ENCODE assay signal across 10 cellular contexts in genomic region chr11:64915366-64915887, GRCh38. TPM values are rescaled to one million over a fixed set of nuclear protein-coding genes. Genes with fewer than 3 reads are reported as not detected.
A peak's percentile ranks its signal among the peaks of the same experiment; 100 is the strongest.
DNase-seq lines count a peak whose midpoint lies in the region; ATAC-seq, FAIRE-seq and TF ChIP-seq lines count a peak whose summit lies in the region.
"Had no signal": no experiment of that assay in that cellular context is flagged by ENCODE, and none has a peak within 500 bp of the region (broad histone marks: within the 10 kb centered on the region; RNA-seq: fewer than 3 reads in every experiment).

No MANE protein-coding gene starts in this region.

- H3K4me1 ChIP-seq in ACC112 (ENCODE audit: control insufficient read depth, insufficient read depth, low read length, unreplicated experiment): no peaks in the 10 kb centered on the region
- H3K4me1 ChIP-seq in K562 (replicated peaks in 1 of 2; ENCODE audit: control insufficient read depth in 2 of 2, insufficient read depth in 2 of 2, low read length in 2 of 2): peaks cover 18 to 59% of the 10 kb centered on the region in 2 experiments; a peak in 4 of 5 replicates

- no peaks in the 10 kb centered on the region for H3K36me3 ChIP-seq in ACC112 (ENCODE audit: insufficient read depth, low read length)
- peaks cover 37% of the 10 kb centered on the region; the same call in 2 of the 3 replicates for H3K36me3 ChIP-seq in K562 (ENCODE audit: control insufficient read depth, insufficient read depth, low read length)

- TF ChIP-seq RAD21 in K562 (CRISPR knock-in tag; conservative IDR thresholded peaks at IDR 0.05 in 1 of 2, IDR thresholded peaks at IDR 0.05 in 1 of 2): no peak

- FAIRE-seq in K562 (lab: Jason Lieb, UNC): no peak
- FAIRE-seq: G401.6, H54 had no signal

- H3K4me3 ChIP-seq in ACC112 (ENCODE audit: low read depth, low read length): peak overlapping the region; percentile 85
- H3K4me3 ChIP-seq in HL-60 (replicated peaks; ENCODE audit: insufficient read depth, low read length): no peak overlapping the region
- peak overlapping the region; percentile 87 for H3K4me3 ChIP-seq in K562

- H3K9me3 ChIP-seq in K562 (replicated peaks; ENCODE audit: control insufficient read depth, insufficient read depth, low read depth, low read length): no peaks in the 10 kb centered on the region

- H3K4me3 Mint-ChIP-seq in naive B cell: peak overlapping the region; percentile 26 to 94 (median 87)

- peaks cover 5% of the 10 kb centered on the region for H3K9me1 ChIP-seq in K562 (ENCODE audit: control insufficient read depth, insufficient read depth, low read length)

- H3K27me3 Mint-ChIP-seq in naive B cell: no peaks in the 10 kb centered on the region

- DNase-seq in HL-60 (ENCODE audit: low read depth in 1 of 2, low spot score in 1 of 2) (no peak), K562 (ENCODE audit: extremely low read depth in 1 of 4, low spot score in 3 of 4) (no peak), naive B cell (no peak), cerebellum (ENCODE audit: low spot score) (no peak), epidermal melanocyte (ENCODE audit: insufficient read length, low spot score) (no peak)
- no peak for DNase-seq in stimulated activated CD4-positive, alpha-beta T cell treated with anti-CD3 and anti-CD28 coated beads, Interleukin-4, amount 100 ng/mL, for 24 hours

- H3K27ac Mint-ChIP-seq in naive B cell: peak overlapping the region in 5 of 6 donors; percentile 27 to 97 (median 72)

- no peaks in the 10 kb centered on the region for H3K9me3 Mint-ChIP-seq in naive B cell

- no TSS peak for BruUV-seq in K562 (replicated peaks; lab: Mats Ljungman, UMichigan)

- H3K27me3 ChIP-seq in ACC112 (ENCODE audit: insufficient read depth, low read length) (no peaks in the 10 kb centered on the region), HL-60 (ENCODE audit: insufficient read depth, poor library complexity, severe bottlenecking) (no peaks in the 10 kb centered on the region), K562 (ENCODE audit: control insufficient read depth in 2 of 2, insufficient read depth in 2 of 2, low read length in 2 of 2) (no peaks in the 10 kb centered on the region)

- POLR2A ChIA-PET in K562 (lab: Yijun Ruan, JAX): interaction anchor here (0.7 to 1.3 kb wide), 5 partner anchors 9 to 207 kb away, joined by 3 to 10 read pairs (median 3); partner anchors contain the start of genes FAU and MRPL49

- ATAC-seq in K562 (no peak), naive B cell (ENCODE audit: low read depth in 2 of 2) (no peak), HG03460 (IDR thresholded peaks at IDR 0.05; ENCODE audit: unreplicated experiment) (no peak)

- peaks cover 30 to 32% (median 31%) of the 10 kb centered on the region in 3 donors for H3K4me1 Mint-ChIP-seq in naive B cell

- no peak for TF ChIP-seq POLR2A in K562 (conservative IDR thresholded peaks at IDR 0.05)

- in situ Hi-C loops in K562 (cut with MboI): no loop called here

- CTCF ChIA-PET in K562 (lab: Yijun Ruan, JAX; ENCODE audit: low intra/inter-chr PET ratio): no interaction called here

- peaks cover 0 to 19% of the 10 kb centered on the region in 2 donors for H3K36me3 Mint-ChIP-seq in naive B cell

- no peak for TF ChIP-seq EP300 in K562 (IDR thresholded peaks at IDR 0.05; ENCODE audit: low read length)

- H4K20me1 ChIP-seq in K562 (replicated peaks; ENCODE audit: control insufficient read depth, insufficient read depth, low read length): no peaks in the 10 kb centered on the region

- H2AFZ ChIP-seq in ACC112 (ENCODE audit: low read length, unreplicated experiment) (no peak overlapping the region), K562 (ENCODE audit: low read depth, low read length) (no peak overlapping the region)

- H3K27ac ChIP-seq in ACC112 (ENCODE audit: low read depth, low read length): peak overlapping the region; percentile 46; the same call in 1 of the 2 replicates
- peak overlapping the region; percentile 76; the same call in 1 of the 2 replicates for H3K27ac ChIP-seq in HL-60 (replicated peaks)
- H3K27ac ChIP-seq in K562 (ENCODE audit: extremely low read depth, low read depth, low read length): peak overlapping the region; percentile 87

- H3K9ac ChIP-seq in K562 (ENCODE audit: insufficient read depth in 1 of 2, low read depth in 2 of 2, low read length in 2 of 2): peak overlapping the region; percentile 92 to 100

- TF ChIP-seq CTCF in HL-60 (IDR thresholded peaks at IDR 0.05; ENCODE audit: insufficient read depth, low read length) (no peak), K562 (IDR thresholded peaks at IDR 0.05 in 2 of 3, conservative IDR thresholded peaks at IDR 0.05 in 1 of 3; ENCODE audit: insufficient read depth in 2 of 3, low read depth in 1 of 3, low read length in 3 of 3) (no peak)

- intact Hi-C loops in K562 (cut with micrococcal nuclease): no loop called here

- 65% methylated on average over 7 of the region's 7 CpGs for WGBS in K562 (ENCODE audit: insufficient coverage, low coverage, missing lambda C conversion rate)

- H3K79me2 ChIP-seq in ACC112 (ENCODE audit: control insufficient read depth, insufficient read depth, low read length, unreplicated experiment) (peaks cover 10% of the 10 kb centered on the region), K562 (ENCODE audit: control insufficient read depth, insufficient read depth, low read length) (peaks cover 26% of the 10 kb centered on the region)

- peak overlapping the region; percentile 98 for H3K4me2 ChIP-seq in K562 (ENCODE audit: insufficient read depth, low read length)

RNA-seq across cellular contexts. Expression of gene ATG2A, which starts 1.6 kb away (rescaled TPM):
- 50.6 and 183 TPM in 2 replicates for total RNA-seq in K562 (2011; cell fraction: chromatin; rRNA removed; ENCODE audit: low replicate concordance)
- 131 and 133 TPM in 2 replicates for total RNA-seq in K562 (2011; cell fraction: nucleolus; rRNA removed)
- total RNA-seq in K562 (2011; cell fraction: nucleoplasm; rRNA removed): 70.0 and 70.2 TPM in 2 replicates
- total RNA-seq in K562 (2014; rRNA removed) (22.2 and 22.4 TPM in 2 replicates), K562 (2014; rRNA removed; fragmentation: Illumina TruSeq; extraction: Trizol) (3.2 and 3.6 TPM in 2 replicates), K562 (2015; rRNA removed; fragmentation: Illumina TruSeq; extraction: Trizol) (6.2 and 7.7 TPM in 2 replicates), K562 (2021) (37.7 and 45.9 TPM in 2 replicates), cerebellum (9.6 TPM)
- polyA plus RNA-seq in K562 (2011; rRNA removed) (4.6 and 11.2 TPM in 2 replicates), K562 (2014; fragmentation: Illumina TruSeq; extraction: Trizol) (5.2 and 15.8 TPM in 2 replicates), K562 (2014; fragmentation: Nextera tagmentation; extraction: Ambion mirVana) (under 1 TPM; 0.25 to 0.53 TPM), K562 (2014; rRNA removed) (21.0 and 21.6 TPM in 2 replicates), naive B cell (ENCODE audit: low read depth in 6 of 6) (1 to 10 TPM in 5 of 6 donors, not detected in 1; 2.8 to 5.0 (median 3.4) TPM)
- polyA plus RNA-seq in K562 (2011; cell fraction: cytosol; rRNA removed): 6.2 and 17.3 TPM in 2 replicates
- 42.8 and 78.0 TPM in 2 replicates for polyA plus RNA-seq in K562 (2011; cell fraction: nucleus; rRNA removed)
- 22.5 and 32.9 TPM in 2 replicates for polyA plus RNA-seq in K562 (2012)
- polyA minus RNA-seq in K562 (2011; rRNA and poly(A)+ RNA removed): 5.7 and 7.2 TPM in 2 replicates
- 18.2 and 19.4 TPM in 2 replicates for polyA minus RNA-seq in K562 (2011; cell fraction: cytosol; rRNA and poly(A)+ RNA removed)
- 45.1 and 49.8 TPM in 2 replicates for polyA minus RNA-seq in K562 (2011; cell fraction: nucleus; rRNA and poly(A)+ RNA removed)

RNA-seq across cellular contexts. Expression of gene PPP2R5B, which starts 9.1 kb away (rescaled TPM):
- total RNA-seq in K562 (2011; cell fraction: chromatin; rRNA removed; ENCODE audit: low replicate concordance): 18.6 and 35.5 TPM in 2 replicates
- 16.1 and 22.7 TPM in 2 replicates for total RNA-seq in K562 (2011; cell fraction: nucleolus; rRNA removed)
- 17.8 and 18.6 TPM in 2 replicates for total RNA-seq in K562 (2011; cell fraction: nucleoplasm; rRNA removed)
- total RNA-seq in K562 (2014; rRNA removed): 3.3 and 5.2 TPM in 2 replicates
- total RNA-seq in K562 (2014; rRNA removed; fragmentation: Illumina TruSeq; extraction: Trizol): 1.8 and 3.2 TPM in 2 replicates
- total RNA-seq in K562 (2015; rRNA removed; fragmentation: Illumina TruSeq; extraction: Trizol): 2.5 and 2.6 TPM in 2 replicates
- 6.4 and 7.8 TPM in 2 replicates for total RNA-seq in K562 (2021)
- polyA plus RNA-seq in K562 (2011; rRNA removed): 7.3 and 11.1 TPM in 2 replicates
- 9.0 and 9.1 TPM in 2 replicates for polyA plus RNA-seq in K562 (2011; cell fraction: cytosol; rRNA removed)
- polyA plus RNA-seq in K562 (2011; cell fraction: nucleus; rRNA removed): 46.9 and 48.0 TPM in 2 replicates
- 5.8 and 10.7 TPM in 2 replicates for polyA plus RNA-seq in K562 (2012)
- polyA plus RNA-seq in K562 (2014; fragmentation: Illumina TruSeq; extraction: Trizol): 5.1 and 5.2 TPM in 2 replicates
- under 1 TPM; 0.10 to 0.13 TPM for polyA plus RNA-seq in K562 (2014; fragmentation: Nextera tagmentation; extraction: Ambion mirVana)
- polyA plus RNA-seq in K562 (2014; rRNA removed): 5.1 and 6.1 TPM in 2 replicates
- 3.4 and 4.0 TPM in 2 replicates for polyA minus RNA-seq in K562 (2011; rRNA and poly(A)+ RNA removed)
- polyA minus RNA-seq in K562 (2011; cell fraction: cytosol; rRNA and poly(A)+ RNA removed): 3.6 and 3.9 TPM in 2 replicates
- 4.8 and 5.9 TPM in 2 replicates for polyA minus RNA-seq in K562 (2011; cell fraction: nucleus; rRNA and poly(A)+ RNA removed)
- polyA plus RNA-seq in naive B cell (ENCODE audit: low read depth in 6 of 6): 10 to 100 TPM in 3 of 6 donors, 1 to 10 TPM in 3; 7.2 to 15.1 (median 10.2) TPM
- total RNA-seq in cerebellum: 18.2 TPM

RNA-seq across cellular contexts. Expression of gene GPHA2, which starts 20.3 kb away (rescaled TPM):
- not detected in 2 replicates for total RNA-seq in K562 (2011; cell fraction: chromatin; rRNA removed; ENCODE audit: low replicate concordance)
- not detected in 2 replicates for total RNA-seq in K562 (2011; cell fraction: nucleolus; rRNA removed)
- not detected in 2 replicates for total RNA-seq in K562 (2011; cell fraction: nucleoplasm; rRNA removed)
- not detected in 2 replicates for total RNA-seq in K562 (2014; rRNA removed)
- not detected in 2 replicates for total RNA-seq in K562 (2014; rRNA removed; fragmentation: Illumina TruSeq; extraction: Trizol)
- 0.22 TPM in 1 of 2 replicates, not detected in the other for total RNA-seq in K562 (2015; rRNA removed; fragmentation: Illumina TruSeq; extraction: Trizol)
- total RNA-seq in K562 (2021): not detected in 2 replicates
- not detected in 2 replicates for polyA plus RNA-seq in K562 (2011; rRNA removed)
- polyA plus RNA-seq in K562 (2011; cell fraction: cytosol; rRNA removed): not detected in 2 replicates
- polyA plus RNA-seq in K562 (2011; cell fraction: nucleus; rRNA removed): 0.74 and 0.88 TPM in 2 replicates
- not detected in 2 replicates for polyA plus RNA-seq in K562 (2012)
- polyA plus RNA-seq in K562 (2014; fragmentation: Illumina TruSeq; extraction: Trizol): not detected in 2 replicates
- under 1 TPM in 1 of 2 experiments, not detected in 1; 0.17 TPM for polyA plus RNA-seq in K562 (2014; fragmentation: Nextera tagmentation; extraction: Ambion mirVana)
- polyA plus RNA-seq in K562 (2014; rRNA removed): 1.4 TPM in 1 of 2 replicates, not detected in the other
- polyA minus RNA-seq in K562 (2011; rRNA and poly(A)+ RNA removed): not detected in 2 replicates
- not detected in 2 replicates for polyA minus RNA-seq in K562 (2011; cell fraction: cytosol; rRNA and poly(A)+ RNA removed)
- polyA minus RNA-seq in K562 (2011; cell fraction: nucleus; rRNA and poly(A)+ RNA removed): not detected in 2 replicates
- polyA plus RNA-seq in naive B cell (ENCODE audit: low read depth in 6 of 6): not detected
- total RNA-seq in cerebellum: not detected

RNA-seq across cellular contexts. Expression of gene EHD1, which starts 37.0 kb away (rescaled TPM):
- total RNA-seq in K562 (2011; cell fraction: chromatin; rRNA removed; ENCODE audit: low replicate concordance): 20.8 and 92.1 TPM in 2 replicates
- total RNA-seq in K562 (2011; cell fraction: nucleolus; rRNA removed): 57.7 and 64.3 TPM in 2 replicates
- total RNA-seq in K562 (2011; cell fraction: nucleoplasm; rRNA removed): 24.2 and 37.8 TPM in 2 replicates
- total RNA-seq in K562 (2014; rRNA removed): 39.1 and 40.0 TPM in 2 replicates
- total RNA-seq in K562 (2014; rRNA removed; fragmentation: Illumina TruSeq; extraction: Trizol): 7.2 and 11.5 TPM in 2 replicates
- total RNA-seq in K562 (2015; rRNA removed; fragmentation: Illumina TruSeq; extraction: Trizol): 12.7 and 12.9 TPM in 2 replicates
- 65.0 and 69.6 TPM in 2 replicates for total RNA-seq in K562 (2021)
- 16.4 and 34.2 TPM in 2 replicates for polyA plus RNA-seq in K562 (2011; rRNA removed)
- 30.6 and 56.6 TPM in 2 replicates for polyA plus RNA-seq in K562 (2011; cell fraction: cytosol; rRNA removed)
- polyA plus RNA-seq in K562 (2011; cell fraction: nucleus; rRNA removed): 30.2 and 48.9 TPM in 2 replicates
- polyA plus RNA-seq in K562 (2012): 38.5 and 52.8 TPM in 2 replicates
- 41.0 and 45.1 TPM in 2 replicates for polyA plus RNA-seq in K562 (2014; fragmentation: Illumina TruSeq; extraction: Trizol)
- under 1 TPM; 0.46 to 0.59 TPM for polyA plus RNA-seq in K562 (2014; fragmentation: Nextera tagmentation; extraction: Ambion mirVana)
- polyA plus RNA-seq in K562 (2014; rRNA removed): 26.8 and 27.3 TPM in 2 replicates
- 26.8 and 39.2 TPM in 2 replicates for polyA minus RNA-seq in K562 (2011; rRNA and poly(A)+ RNA removed)
- 50.9 and 64.3 TPM in 2 replicates for polyA minus RNA-seq in K562 (2011; cell fraction: cytosol; rRNA and poly(A)+ RNA removed)
- polyA minus RNA-seq in K562 (2011; cell fraction: nucleus; rRNA and poly(A)+ RNA removed): 17.4 and 22.8 TPM in 2 replicates
- 100 to 1,000 TPM in 2 of 6 donors, 10 to 100 TPM in 4; 65.3 to 119 (median 90.7) TPM for polyA plus RNA-seq in naive B cell (ENCODE audit: low read depth in 6 of 6)
- 34.0 TPM for total RNA-seq in cerebellum

RNA-seq across cellular contexts. Expression of gene MAJIN, which starts 56.5 kb away (rescaled TPM):
- 0.30 TPM in 1 of 2 replicates, not detected in the other for total RNA-seq in K562 (2011; cell fraction: chromatin; rRNA removed; ENCODE audit: low replicate concordance)
- total RNA-seq in K562 (2011; cell fraction: nucleolus; rRNA removed): 0.33 TPM in 1 of 2 replicates, not detected in the other
- 0.38 TPM in 1 of 2 replicates, not detected in the other for total RNA-seq in K562 (2011; cell fraction: nucleoplasm; rRNA removed)
- total RNA-seq in K562 (2014; rRNA removed): 0.12 TPM in 1 of 2 replicates, not detected in the other
- 0.18 and 0.29 TPM in 2 replicates for total RNA-seq in K562 (2014; rRNA removed; fragmentation: Illumina TruSeq; extraction: Trizol)
- total RNA-seq in K562 (2015; rRNA removed; fragmentation: Illumina TruSeq; extraction: Trizol): 0.68 and 0.83 TPM in 2 replicates
- 0.24 TPM in 1 of 2 replicates, not detected in the other for total RNA-seq in K562 (2021)
- polyA plus RNA-seq in K562 (2011; rRNA removed): 0.28 and 0.42 TPM in 2 replicates
- 0.63 and 1.4 TPM in 2 replicates for polyA plus RNA-seq in K562 (2011; cell fraction: cytosol; rRNA removed)
- 0.13 and 0.74 TPM in 2 replicates for polyA plus RNA-seq in K562 (2011; cell fraction: nucleus; rRNA removed)
- polyA plus RNA-seq in K562 (2012): 0.09 and 0.15 TPM in 2 replicates
- polyA plus RNA-seq in K562 (2014; fragmentation: Illumina TruSeq; extraction: Trizol): 0.39 TPM in 1 of 2 replicates, not detected in the other
- polyA plus RNA-seq in K562 (2014; fragmentation: Nextera tagmentation; extraction: Ambion mirVana): under 1 TPM in 1 of 2 experiments, not detected in 1; 0.21 TPM
- 0.17 and 0.30 TPM in 2 replicates for polyA plus RNA-seq in K562 (2014; rRNA removed)
- 0.11 and 0.21 TPM in 2 replicates for polyA minus RNA-seq in K562 (2011; rRNA and poly(A)+ RNA removed)
- not detected in 2 replicates for polyA minus RNA-seq in K562 (2011; cell fraction: cytosol; rRNA and poly(A)+ RNA removed)
- polyA minus RNA-seq in K562 (2011; cell fraction: nucleus; rRNA and poly(A)+ RNA removed): not detected in 2 replicates
- 1 to 10 TPM in 2 of 6 donors, under 1 TPM in 2, not detected in 2; 0.48 to 1.7 (median 1.1) TPM for polyA plus RNA-seq in naive B cell (ENCODE audit: low read depth in 6 of 6)
- total RNA-seq in cerebellum: not detected
